ENCODE assay signal across 21 cellular contexts in genomic region chr4:165584916-165585315, GRCh38.
A peak's percentile ranks its signal among the peaks of the same experiment; 100 is the strongest.
DNase-seq lines count a peak whose midpoint lies in the region; ATAC-seq, FAIRE-seq and TF ChIP-seq lines count a peak whose summit lies in the region.
"Had no signal": no experiment of that assay in that cellular context is flagged by ENCODE, and none has a peak within 500 bp of the region (broad histone marks: within the 10 kb centered on the region; RNA-seq: fewer than 3 reads in every experiment).

No MANE protein-coding gene starts in this region.

- H4K5ac ChIP-seq in IMR-90 (ENCODE audit: low read depth, low read length): no peak overlapping the region

- H2AK5ac ChIP-seq in IMR-90 (ENCODE audit: low read depth, low read length): no peak overlapping the region

- TF ChIP-seq CTCF in A549 (IDR thresholded peaks at IDR 0.05) (no peak), IMR-90 (conservative IDR thresholded peaks at IDR 0.05; ENCODE audit: low read depth, low read length) (no peak)

- no peak overlapping the region for H4K91ac ChIP-seq in IMR-90 (ENCODE audit: insufficient read depth, low read depth, low read length)

- H2BK5ac ChIP-seq in IMR-90 (ENCODE audit: low read depth, low read length, poor library complexity, severe bottlenecking): no peak overlapping the region

- no peak overlapping the region for H3K27ac ChIP-seq in A549
- H3K27ac ChIP-seq in IMR-90 (ENCODE audit: insufficient read depth, low read length): no peak overlapping the region
- H3K27ac ChIP-seq: BLaER1 treated with 17β-estradiol and CSF1 and Interleukin-3, amounts not matched to agents 10 nM and 100 nM; C4-2B had no signal

- H3K4me2 ChIP-seq in A549 (no peak overlapping the region), IMR-90 (ENCODE audit: low read depth, low read length) (no peak overlapping the region)
- H3K4me2 ChIP-seq: BLaER1 treated with 17β-estradiol and CSF1 and Interleukin-3, amounts not matched to agents 10 nM and 100 nM had no signal

- no peak overlapping the region for H2BK120ac ChIP-seq in IMR-90 (ENCODE audit: low read depth, low read length)

- no peak overlapping the region for H3K4me3 ChIP-seq in A549
- H3K4me3 ChIP-seq in IMR-90 (ENCODE audit: insufficient read depth, low read depth, low read length): no peak overlapping the region
- H3K4me3 ChIP-seq: BLaER1 treated with 17β-estradiol and CSF1 and Interleukin-3, amounts not matched to agents 10 nM and 100 nM had no signal

- no TSS peak for BruUV-seq in IMR-90 (replicated peaks; lab: Mats Ljungman, UMichigan)

- H2BK20ac ChIP-seq in IMR-90 (ENCODE audit: low read depth, low read length): no peak overlapping the region

- POLR2A ChIA-PET in A549 (lab: Yijun Ruan, JAX) (no interaction called here), IMR-90 (lab: Charles Lee; ENCODE audit: unreplicated experiment) (no interaction called here)

- CTCF ChIA-PET in A549 (lab: Yijun Ruan, JAX): interaction anchor here (0.9 kb wide), 1 partner anchor 24 kb away, joined by 3 read pairs; no protein-coding TSS in a partner anchor
- CTCF ChIA-PET in IMR-90 (lab: Yijun Ruan, JAX): no interaction called here

- no peaks in the 10 kb centered on the region for H4K20me1 ChIP-seq in IMR-90 (ENCODE audit: insufficient read depth, low read length)
- H4K20me1 ChIP-seq: BLaER1 treated with 17β-estradiol and CSF1 and Interleukin-3, amounts not matched to agents 10 nM and 100 nM had no signal

- H3K56ac ChIP-seq in IMR-90 (ENCODE audit: extremely low read depth, insufficient read depth, low read length): no peak overlapping the region

- no peak overlapping the region for H4K8ac ChIP-seq in IMR-90 (ENCODE audit: low read depth in 2 of 2, low read length in 2 of 2)

- TF ChIP-seq EP300 in A549 (IDR thresholded peaks at IDR 0.05): no peak

- no peak overlapping the region for H3K4ac ChIP-seq in IMR-90 (ENCODE audit: low read depth, low read length)

- H3K27me3 ChIP-seq in IMR-90 (ENCODE audit: control insufficient read depth, insufficient read depth, low read length): no peaks in the 10 kb centered on the region
- H3K27me3 ChIP-seq: BLaER1 treated with 17β-estradiol and CSF1 and Interleukin-3, amounts not matched to agents 10 nM and 100 nM had no signal

- H2AFZ ChIP-seq in IMR-90 (replicated peaks; ENCODE audit: low read length, poor library complexity): no peak overlapping the region

- H3K14ac ChIP-seq in IMR-90 (replicated peaks; ENCODE audit: low read depth, low read length): no peak overlapping the region

- no peak for ATAC-seq in A549
- no peak for ATAC-seq in IMR-90 (ENCODE audit: low read depth)
- no peak for ATAC-seq in HG02870 (IDR thresholded peaks at IDR 0.05; ENCODE audit: unreplicated experiment)
- ATAC-seq in Right ventricle myocardium superior (ENCODE audit: poor library complexity): no peak
- ATAC-seq: CD8-positive, alpha-beta T cell had no signal

- TF ChIP-seq RAD21 in A549 (conservative IDR thresholded peaks at IDR 0.05 in 1 of 2, IDR thresholded peaks at IDR 0.05 in 1 of 2) (no peak), IMR-90 (IDR thresholded peaks at IDR 0.05; ENCODE audit: low read length) (no peak)

- no peak overlapping the region for H3K23ac ChIP-seq in IMR-90 (ENCODE audit: low read depth, low read length)

- H3K4me1 ChIP-seq in A549: 0 out of 3 replicates have a peak, but pooled peaks cover 4% of the 10 kb centered on the region
- no peaks in the 10 kb centered on the region for H3K4me1 ChIP-seq in IMR-90 (ENCODE audit: control insufficient read depth, insufficient read depth, low read length)
- H3K4me1 ChIP-seq: BLaER1 treated with 17β-estradiol and CSF1 and Interleukin-3, amounts not matched to agents 10 nM and 100 nM; Caco-2 had no signal

- no peak overlapping the region for H2AK9ac ChIP-seq in IMR-90 (replicated peaks; ENCODE audit: low read depth, low read length, poor library complexity)

- no peaks in the 10 kb centered on the region for H3K36me3 ChIP-seq in IMR-90 (ENCODE audit: control insufficient read depth, insufficient read depth, low read length)
- H3K36me3 ChIP-seq: BLaER1 treated with 17β-estradiol and CSF1 and Interleukin-3, amounts not matched to agents 10 nM and 100 nM had no signal

- no peak overlapping the region for H2BK15ac ChIP-seq in IMR-90 (ENCODE audit: low read depth, low read length)

- no peaks in the 10 kb centered on the region for H3K79me1 ChIP-seq in IMR-90 (ENCODE audit: low read depth in 1 of 2, low read length in 2 of 2)

- dilution Hi-C loops in IMR-90 (cut with HindIII; ENCODE audit: low sequenced_read_pairs, unreplicated experiment): no loop called here

- H3K9me3 ChIP-seq in A549 (no peaks in the 10 kb centered on the region), IMR-90 (ENCODE audit: control insufficient read depth, insufficient read depth, low read length) (0 out of 2 replicates have a peak, but pooled peaks cover 6% of the 10 kb centered on the region)
- H3K9me3 ChIP-seq: Caco-2 had no signal

- in situ Hi-C loops in IMR-90 (cut with MboI; ENCODE audit: low sequenced_read_pairs): no loop called here

- peak; percentile 46 for DNase-seq in NCI-H748 (lab: John Stamatoyannopoulos, UW; ENCODE audit: unreplicated experiment)
- DNase-seq in NCI-H748 treated with DMSO at 0.1 percent for 48 hours (lab: John Stamatoyannopoulos, UW): no peak
- no peak for DNase-seq in A549 (ENCODE audit: low read depth in 1 of 2, low spot score in 1 of 2)
- DNase-seq in IMR-90: no peak
- DNase-seq in NCI-H69 (lab: John Stamatoyannopoulos, UW): peak; percentile 39
- no peak for DNase-seq in Right ventricle myocardium superior
- no peak for DNase-seq in posterior vena cava (ENCODE audit: low spot score)
- DNase-seq: 8988T; AML-193; Caco-2; Calu3; CD4-positive, alpha-beta T cell; CD8-positive, alpha-beta T cell; DMS79 treated with DMSO at 0.1 percent for 48 hours; GF-D8 had no signal

- no peaks in the 10 kb centered on the region for H3K9me1 ChIP-seq in IMR-90 (ENCODE audit: insufficient read depth, low read length)

- intact Hi-C loops in IMR-90 (cut with micrococcal nuclease): no loop called here
- intact Hi-C loops in Right ventricle myocardium superior (cut with DNase I): no loop called here
- intact Hi-C loops in posterior vena cava (cut with DNase I): no loop called here

- H3K18ac ChIP-seq in IMR-90 (ENCODE audit: low read depth, low read length): no peak overlapping the region

- TF ChIP-seq POLR2A in A549 (IDR thresholded peaks at IDR 0.05; ENCODE audit: low read length): no peak
- no peak for TF ChIP-seq POLR2A in IMR-90 (IDR thresholded peaks at IDR 0.05; ENCODE audit: low read depth, low read length)

- no peak for FAIRE-seq in A549 (lab: Jason Lieb, UNC)
- FAIRE-seq: A204.1, GM12891, GM19239 had no signal

- no peak overlapping the region for H3K9ac ChIP-seq in IMR-90 (ENCODE audit: low read depth, low read length)
- H3K9ac ChIP-seq: BLaER1 treated with 17β-estradiol and CSF1 and Interleukin-3, amounts not matched to agents 10 nM and 100 nM had no signal

TF ChIP-seq in A549, 52 proteins besides CTCF, POLR2A, EP300 and RAD21 (continues in another document):
- TF ChIP-seq MAFK (IDR thresholded peaks at IDR 0.05; ENCODE audit: partially characterized antibody) (peak; percentile 73), PBX3 (IDR thresholded peaks at IDR 0.05) (no peak), TP53 (CRISPR knock-in tag; IDR thresholded peaks at IDR 0.05) (no peak), CHD2 (IDR thresholded peaks at IDR 0.05; ENCODE audit: low read length, partially characterized antibody) (no peak), CEBPB (IDR thresholded peaks at IDR 0.05) (no peak)
- TF ChIP-seq, protein P1, sequence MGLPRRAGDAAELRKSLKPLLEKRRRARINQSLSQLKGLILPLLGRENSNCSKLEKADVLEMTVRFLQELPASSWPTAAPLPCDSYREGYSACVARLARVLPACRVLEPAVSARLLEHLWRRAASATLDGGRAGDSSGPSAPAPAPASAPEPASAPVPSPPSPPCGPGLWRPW (IDR thresholded peaks at IDR 0.05): no peak

TF ChIP-seq in IMR-90, 13 proteins besides CTCF, POLR2A, EP300 and RAD21:
- TF ChIP-seq BHLHE40 (IDR thresholded peaks at IDR 0.05; ENCODE audit: low read depth, low read length): no peak
- peak; percentile 74 for TF ChIP-seq MAFK (IDR thresholded peaks at IDR 0.05; ENCODE audit: low read depth, low read length)
- no peak for TF ChIP-seq CHD1 (IDR thresholded peaks at IDR 0.05; ENCODE audit: low read depth, low read length)
- no peak for TF ChIP-seq MXI1 (IDR thresholded peaks at IDR 0.05; ENCODE audit: borderline replicate concordance, low read depth, low read length)
- TF ChIP-seq NFE2L2 (IDR thresholded peaks at IDR 0.05; ENCODE audit: low read depth, low read length): no peak
- no peak for TF ChIP-seq RFX5 (IDR thresholded peaks at IDR 0.05; ENCODE audit: low read depth, low read length)

Comparison
In these comparisons a context has a peak if more than half of its experiments do, and no peak if none do; other contexts are left out.
1. DNase-seq: peak in NCI-H748 (single experiment) and NCI-H69 (single experiment); none in NCI-H748 treated with DMSO at 0.1 percent for 48 hours (single experiment), A549 (0 of 2), IMR-90 (single experiment), Right ventricle myocardium superior (single experiment) and posterior vena cava (single experiment).